In genomic region chr14:64637735-64638473, GRCh38 we compare ENCODE assay signal across 24 cellular contexts.
DNase-seq lines count a peak whose midpoint lies in the region; FAIRE-seq and TF ChIP-seq lines count a peak whose summit lies in the region.
"Had no signal": no experiment of that assay in that cellular context is flagged by ENCODE, and none has a peak within 500 bp of the region (broad histone marks: within the 10 kb centered on the region; RNA-seq: fewer than 3 reads in every experiment).

No MANE protein-coding gene starts in this region.

- H3K4me1 Mint-ChIP-seq in osteocyte (ENCODE audit: unreplicated experiment) (peaks cover 32% of the 10 kb centered on the region), glutamatergic neuron (ENCODE audit: low read depth, unreplicated experiment) (peaks cover 6% of the 10 kb centered on the region)

- no peak overlapping the region for H2AFZ ChIP-seq in hepatocyte

- DNase-seq in HTR-8/SVneo (ENCODE audit: insufficient read length, low spot score) (no peak), adipocyte (ENCODE audit: low read depth) (no peak), hepatocyte (ENCODE audit: low spot score) (no peak), osteocyte (ENCODE audit: extremely low spot score, unreplicated experiment) (no peak), Ammon's horn (ENCODE audit: low spot score) (no peak), GM12892 (ENCODE audit: insufficient read length) (no peak), glutamatergic neuron (no peak), GM03348 (ENCODE audit: low spot score) (no peak)
- DNase-seq: activated CD4-positive, alpha-beta T cell treated with anti-CD3 and anti-CD28 coated beads, Interleukin-2, amount 50 U/mL, for 1 hour; activated naive CD4-positive, alpha-beta T cell treated with anti-CD3 and anti-CD28 coated beads, Interleukin-2, amount 10 ng/mL, durations not matched to agents 7 days and 5 days; CD4-positive, alpha-beta T cell; dorsolateral prefrontal cortex; Kasumi-1; NCI-H1092 treated with DMSO at 0.1 percent for 48 hours; NCI-H1930; NCI-H2227 treated with DMSO at 0.1 percent for 48 hours; NCI-H774; stimulated activated CD4-positive, alpha-beta T cell treated with anti-CD3 and anti-CD28 coated beads, Interleukin-1b, Interleukin-23, amount 100 ng/mL, for 48 hours; upper lobe of left lung had no signal

- FAIRE-seq in HTR-8/SVneo (lab: Jason Lieb, UNC), result peak; percentile 92
- no peak for FAIRE-seq in GM12892 (lab: Jason Lieb, UNC)
- FAIRE-seq: frontal cortex, islet of Langerhans had no signal

- 65% methylated on average over 9 of the region's 9 CpGs for WGBS in hepatocyte (ENCODE audit: low lambda C conversion rate, missing lambda C conversion rate)

- H3K36me3 Mint-ChIP-seq in osteocyte (ENCODE audit: unreplicated experiment), result no peaks in the 10 kb centered on the region
- H3K36me3 Mint-ChIP-seq in glutamatergic neuron (ENCODE audit: unreplicated experiment), result no peaks in the 10 kb centered on the region
- H3K36me3 Mint-ChIP-seq: activated naive CD4-positive, alpha-beta T cell treated with anti-CD3 and anti-CD28 coated beads, Interleukin-2, amount 10 ng/mL, durations not matched to agents 7 days and 5 days had no signal

- H3K9me3 ChIP-seq in adipocyte (ENCODE audit: control insufficient read depth, low read length) (no peaks in the 10 kb centered on the region), hepatocyte (ENCODE audit: low read depth) (no peaks in the 10 kb centered on the region)
- H3K9me3 ChIP-seq: neutrophil, upper lobe of left lung had no signal

- no peaks in the 10 kb centered on the region for H3K79me2 ChIP-seq in hepatocyte

- H3K27me3 ChIP-seq in adipocyte (replicated peaks; ENCODE audit: control insufficient read depth, insufficient read depth, low read length), result no peaks in the 10 kb centered on the region
- H3K27me3 ChIP-seq in hepatocyte, result no peaks in the 10 kb centered on the region
- H3K27me3 ChIP-seq: dorsolateral prefrontal cortex, upper lobe of left lung had no signal

- peak overlapping the region; percentile 54 for H3K9ac ChIP-seq in adipocyte (ENCODE audit: low read length)

- no peaks in the 10 kb centered on the region for H4K20me1 ChIP-seq in hepatocyte (ENCODE audit: insufficient read depth, poor library complexity, severe bottlenecking)

- TF ChIP-seq POLR2A in GM12892 (IDR thresholded peaks at IDR 0.05; ENCODE audit: low read depth, low read length), result no peak

- peaks cover 25% of the 10 kb centered on the region for H3K4me1 ChIP-seq in adipocyte (ENCODE audit: control insufficient read depth, insufficient read depth, low read length)
- H3K4me1 ChIP-seq in hepatocyte (ENCODE audit: insufficient read depth), result peaks cover 16% of the 10 kb centered on the region

- TF ChIP-seq CTCF in hepatocyte (IDR thresholded peaks at IDR 0.05; ENCODE audit: poor library complexity) (no peak), osteocyte (IDR thresholded peaks at IDR 0.05) (no peak), glutamatergic neuron (IDR thresholded peaks at IDR 0.05; ENCODE audit: partially characterized antibody, unreplicated experiment) (no peak)

- H3K4me3 Mint-ChIP-seq in osteocyte (ENCODE audit: unreplicated experiment), result no peak overlapping the region
- H3K4me3 Mint-ChIP-seq in glutamatergic neuron (ENCODE audit: unreplicated experiment), result no peak overlapping the region
- H3K4me3 Mint-ChIP-seq: activated naive CD4-positive, alpha-beta T cell treated with anti-CD3 and anti-CD28 coated beads, Interleukin-2, amount 10 ng/mL, durations not matched to agents 7 days and 5 days; activated T-helper 1 cell treated with anti-CD3 and anti-CD28 coated beads, Interleukin-12 subunit alpha, Interleukin-12 subunit beta, Interleukin-2, Interleukin-4 antibody, amounts not matched to agents 30 ng/mL and 10 ng/mL and 1 ng/mL, durations not matched to agents 14 hours and 24 hours and 36 hours; CD4-positive, alpha-beta T cell had no signal

- H3K9me3 Mint-ChIP-seq in osteocyte (ENCODE audit: unreplicated experiment), result peaks cover 1% of the 10 kb centered on the region
- peaks cover 5% of the 10 kb centered on the region for H3K9me3 Mint-ChIP-seq in glutamatergic neuron (ENCODE audit: unreplicated experiment)
- H3K9me3 Mint-ChIP-seq: activated naive CD4-positive, alpha-beta T cell treated with anti-CD3 and anti-CD28 coated beads, Interleukin-2, amount 10 ng/mL, durations not matched to agents 7 days and 5 days; activated T-helper 1 cell treated with anti-CD3 and anti-CD28 coated beads, Interleukin-12 subunit alpha, Interleukin-12 subunit beta, Interleukin-2, Interleukin-4 antibody, amounts not matched to agents 30 ng/mL and 10 ng/mL and 1 ng/mL, durations not matched to agents 14 hours and 24 hours and 36 hours; CD4-positive, alpha-beta T cell had no signal

- H3K27me3 Mint-ChIP-seq in osteocyte (ENCODE audit: unreplicated experiment) (no peaks in the 10 kb centered on the region), glutamatergic neuron (ENCODE audit: unreplicated experiment) (peaks cover 2% of the 10 kb centered on the region)

- no peaks in the 10 kb centered on the region for H3K36me3 ChIP-seq in adipocyte (ENCODE audit: control insufficient read depth, insufficient read depth, low read length, severe bottlenecking)
- H3K36me3 ChIP-seq in hepatocyte (replicated peaks; ENCODE audit: insufficient read depth, low read depth), result no peaks in the 10 kb centered on the region
- H3K36me3 ChIP-seq: neutrophil, upper lobe of left lung had no signal

- H3K27ac ChIP-seq in hepatocyte, result peak overlapping the region; percentile 32
- H3K27ac ChIP-seq: dorsolateral prefrontal cortex, neutrophil, upper lobe of left lung had no signal

- no peak overlapping the region for H3K4me3 ChIP-seq in adipocyte (ENCODE audit: low read length)
- no peak overlapping the region for H3K4me3 ChIP-seq in hepatocyte
- H3K4me3 ChIP-seq: skin epidermis, upper lobe of left lung had no signal

- H3K4me2 ChIP-seq in hepatocyte, result peak overlapping the region; percentile 40

- no peaks in the 10 kb centered on the region for H3K9me2 ChIP-seq in hepatocyte (replicated peaks; ENCODE audit: insufficient read depth)

- peak overlapping the region; percentile 63 for H3K27ac Mint-ChIP-seq in osteocyte (ENCODE audit: unreplicated experiment)
- no peak overlapping the region for H3K27ac Mint-ChIP-seq in glutamatergic neuron (ENCODE audit: unreplicated experiment)
- H3K27ac Mint-ChIP-seq: activated naive CD4-positive, alpha-beta T cell treated with anti-CD3 and anti-CD28 coated beads, Interleukin-2, amount 10 ng/mL, durations not matched to agents 7 days and 5 days; activated T-helper 1 cell treated with anti-CD3 and anti-CD28 coated beads, Interleukin-12 subunit alpha, Interleukin-12 subunit beta, Interleukin-2, Interleukin-4 antibody, amounts not matched to agents 30 ng/mL and 10 ng/mL and 1 ng/mL, durations not matched to agents 14 hours and 24 hours and 36 hours; CD4-positive, alpha-beta T cell had no signal
